Comparison of ENCODE assay signal across 14 cellular contexts in the genomic region with DNA sequence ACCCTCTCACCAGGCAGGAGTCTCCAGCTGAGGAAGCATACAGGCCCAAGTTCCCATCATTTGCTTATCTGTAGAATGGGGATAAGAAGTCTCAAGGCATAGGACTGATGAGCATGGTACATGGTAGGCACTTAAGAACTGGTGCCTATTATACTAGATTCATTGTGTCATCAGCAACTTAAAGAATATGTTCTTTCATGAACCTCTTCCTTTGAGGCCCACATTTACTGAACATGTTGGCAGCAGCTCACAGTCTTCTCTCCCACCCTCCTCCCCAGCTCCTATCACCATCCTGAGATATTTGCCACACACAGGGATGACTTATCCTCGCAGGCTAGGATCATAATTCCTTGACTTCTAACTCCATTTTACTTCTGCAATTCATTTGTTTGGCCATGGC.
DNase-seq lines count a peak whose midpoint lies in the region; ATAC-seq and TF ChIP-seq lines count a peak whose summit lies in the region.
"Had no signal": no experiment of that assay in that cellular context is flagged by ENCODE, and none has a peak within 500 bp of the region (broad histone marks: within the 10 kb centered on the region; RNA-seq: fewer than 3 reads in every experiment).

No MANE protein-coding gene starts in this region.

- no peak for ATAC-seq in activated naive CD8-positive, alpha-beta T cell treated with anti-CD3 and anti-CD28 coated beads, Interleukin-2, amount 50 U/mL, for 24 hours
- ATAC-seq in lung (ENCODE audit: insufficient read depth, low FRiP score): no peak
- ATAC-seq: CD8-positive, alpha-beta T cell had no signal

- H3K27me3 ChIP-seq in lung (ENCODE audit: control insufficient read depth, insufficient read depth): no peaks in the 10 kb centered on the region

- H3K36me3 Mint-ChIP-seq in activated naive CD8-positive, alpha-beta T cell treated with anti-CD3 and anti-CD28 coated beads, Interleukin-2, amount 50 U/mL, for 24 hours (ENCODE audit: low read depth): peaks cover 48% of the 10 kb centered on the region
- H3K36me3 Mint-ChIP-seq in activated naive CD8-positive, alpha-beta T cell treated with anti-CD3 and anti-CD28 coated beads for 36 hours: peaks cover 33% of the 10 kb centered on the region
- peaks cover 23% of the 10 kb centered on the region for H3K36me3 Mint-ChIP-seq in T-helper 2 cell treated with Interferon-gamma antibody and Interleukin-4, amounts not matched to agents 5 μg/mL and 100 μg/mL, for 36 hours (ENCODE audit: low read depth)

- TF ChIP-seq CTCF in lung (IDR thresholded peaks at IDR 0.05; ENCODE audit: control extremely low read depth, extremely low read depth): no peak
- no peak for TF ChIP-seq CTCF in RWPE1 (conservative IDR thresholded peaks at IDR 0.05; ENCODE audit: low read depth)

- no peaks in the 10 kb centered on the region for H3K4me1 Mint-ChIP-seq in activated naive CD8-positive, alpha-beta T cell treated with anti-CD3 and anti-CD28 coated beads, Interleukin-2, amount 50 U/mL, for 24 hours
- H3K4me1 Mint-ChIP-seq in activated naive CD8-positive, alpha-beta T cell treated with anti-CD3 and anti-CD28 coated beads for 36 hours: no peaks in the 10 kb centered on the region
- no peaks in the 10 kb centered on the region for H3K4me1 Mint-ChIP-seq in T-helper 2 cell treated with Interferon-gamma antibody and Interleukin-4, amounts not matched to agents 5 μg/mL and 100 μg/mL, for 36 hours (ENCODE audit: low read depth)
- H3K4me1 Mint-ChIP-seq: CD14-positive monocyte had no signal

- 96 to 97% methylated on average over 1 of the region's 1 CpG for WGBS in lung, 2 donors

- in situ Hi-C loops in SK-MEL-5 (cut with HindIII; ENCODE audit: low pct_unique_long_range_greater_than_20kb, low sequenced_read_pairs): no loop called here

- no peaks in the 10 kb centered on the region for H3K9me3 ChIP-seq in lung (ENCODE audit: control insufficient read depth in 2 of 2, insufficient read depth in 1 of 2, low read length in 1 of 2)

- no peaks in the 10 kb centered on the region for H3K9me3 Mint-ChIP-seq in activated naive CD8-positive, alpha-beta T cell treated with anti-CD3 and anti-CD28 coated beads, Interleukin-2, amount 50 U/mL, for 24 hours
- H3K9me3 Mint-ChIP-seq in activated naive CD8-positive, alpha-beta T cell treated with anti-CD3 and anti-CD28 coated beads for 36 hours: no peaks in the 10 kb centered on the region
- no peaks in the 10 kb centered on the region for H3K9me3 Mint-ChIP-seq in T-helper 2 cell treated with Interferon-gamma antibody and Interleukin-4, amounts not matched to agents 5 μg/mL and 100 μg/mL, for 36 hours
- H3K9me3 Mint-ChIP-seq: CD8-positive, alpha-beta T cell; GM23338 had no signal

- peak overlapping the region; percentile 9 for H3K27ac Mint-ChIP-seq in activated naive CD8-positive, alpha-beta T cell treated with anti-CD3 and anti-CD28 coated beads, Interleukin-2, amount 50 U/mL, for 24 hours
- H3K27ac Mint-ChIP-seq in activated naive CD8-positive, alpha-beta T cell treated with anti-CD3 and anti-CD28 coated beads for 36 hours: no peak overlapping the region
- no peak overlapping the region for H3K27ac Mint-ChIP-seq in T-helper 2 cell treated with Interferon-gamma antibody and Interleukin-4, amounts not matched to agents 5 μg/mL and 100 μg/mL, for 36 hours
- H3K27ac Mint-ChIP-seq: CD14-positive monocyte; CD8-positive, alpha-beta T cell; GM23338 had no signal

- no peak overlapping the region for H3K4me3 Mint-ChIP-seq in activated naive CD8-positive, alpha-beta T cell treated with anti-CD3 and anti-CD28 coated beads, Interleukin-2, amount 50 U/mL, for 24 hours
- no peak overlapping the region for H3K4me3 Mint-ChIP-seq in activated naive CD8-positive, alpha-beta T cell treated with anti-CD3 and anti-CD28 coated beads for 36 hours
- H3K4me3 Mint-ChIP-seq in T-helper 2 cell treated with Interferon-gamma antibody and Interleukin-4, amounts not matched to agents 5 μg/mL and 100 μg/mL, for 36 hours: no peak overlapping the region
- H3K4me3 Mint-ChIP-seq: CD14-positive monocyte; CD8-positive, alpha-beta T cell; GM23338 had no signal

- no peaks in the 10 kb centered on the region for H3K4me1 ChIP-seq in lung (ENCODE audit: control insufficient read depth in 2 of 2, insufficient read depth in 2 of 2, low read length in 2 of 2)

- H3K27me3 Mint-ChIP-seq in activated naive CD8-positive, alpha-beta T cell treated with anti-CD3 and anti-CD28 coated beads, Interleukin-2, amount 50 U/mL, for 24 hours: no peaks in the 10 kb centered on the region
- no peaks in the 10 kb centered on the region for H3K27me3 Mint-ChIP-seq in activated naive CD8-positive, alpha-beta T cell treated with anti-CD3 and anti-CD28 coated beads for 36 hours
- H3K27me3 Mint-ChIP-seq in T-helper 2 cell treated with Interferon-gamma antibody and Interleukin-4, amounts not matched to agents 5 μg/mL and 100 μg/mL, for 36 hours (ENCODE audit: low read depth): no peaks in the 10 kb centered on the region

- CTCF ChIA-PET in RWPE1 (lab: Yijun Ruan, JAX): interaction anchor here (0.7 kb wide), 1 partner anchor 11 kb away, joined by 3 read pairs; no protein-coding TSS in a partner anchor

- no peak overlapping the region for H3K4me3 ChIP-seq in lung
- H3K4me3 ChIP-seq: GM23338 had no signal

- peaks cover 6 to 15% of the 10 kb centered on the region in 2 donors for H3K36me3 ChIP-seq in lung (ENCODE audit: control insufficient read depth in 2 of 2, insufficient read depth in 2 of 2, low read length in 2 of 2)

- H3K27ac ChIP-seq in lung (ENCODE audit: low read depth in 1 of 2, low read length in 1 of 2) (no peak overlapping the region), RWPE1 (no peak overlapping the region)
- H3K27ac ChIP-seq: 22Rv1 had no signal

- POLR2A ChIA-PET in RWPE1 (lab: Yijun Ruan, JAX; ENCODE audit: low non-redundant PET): no interaction called here

- no peak for DNase-seq in activated naive CD8-positive, alpha-beta T cell treated with anti-CD3 and anti-CD28 coated beads, Interleukin-2, amount 50 U/mL, for 24 hours
- no peak for DNase-seq in activated naive CD8-positive, alpha-beta T cell treated with anti-CD3 and anti-CD28 coated beads for 36 hours
- peak; percentile 51 for DNase-seq in SK-MEL-5 (ENCODE audit: low read depth, low spot score)
- DNase-seq in lung (ENCODE audit: low spot score): peak; percentile 9
- no peak for DNase-seq in T-helper 2 cell treated with Interferon-gamma antibody and Interleukin-4, amounts not matched to agents 5 μg/mL and 100 μg/mL, for 36 hours (ENCODE audit: low spot score)
- no peak for DNase-seq in putamen (ENCODE audit: low spot score)
- DNase-seq in RWPE1 (ENCODE audit: low spot score): no peak
- DNase-seq: CD8-positive, alpha-beta T cell; DMS 273 treated with DMSO at 0.1 percent for 48 hours; DMS79; H7 had no signal

Comparison
In these comparisons a context has a peak if more than half of its experiments do, and no peak if none do; other contexts are left out.
1. DNase-seq: peak in SK-MEL-5 (single experiment) and lung (single experiment); none in activated naive CD8-positive, alpha-beta T cell treated with anti-CD3 and anti-CD28 coated beads, Interleukin-2, amount 50 U/mL, for 24 hours (single experiment), activated naive CD8-positive, alpha-beta T cell treated with anti-CD3 and anti-CD28 coated beads for 36 hours (single experiment), T-helper 2 cell treated with Interferon-gamma antibody and Interleukin-4, amounts not matched to agents 5 μg/mL and 100 μg/mL, for 36 hours (single experiment), putamen (single experiment) and RWPE1 (single experiment).